Comparison of ENCODE assay signal across 25 cellular contexts in genomic region chr2:39188958-39189499, GRCh38. TPM values are rescaled to one million over a fixed set of nuclear protein-coding genes. Genes with fewer than 3 reads are reported as not detected.
A peak's percentile ranks its signal among the peaks of the same experiment; 100 is the strongest.
DNase-seq lines count a peak whose midpoint lies in the region; FAIRE-seq and TF ChIP-seq lines count a peak whose summit lies in the region.
"Had no signal": no experiment of that assay in that cellular context is flagged by ENCODE, and none has a peak within 500 bp of the region (broad histone marks: within the 10 kb centered on the region; RNA-seq: fewer than 3 reads in every experiment).

No MANE protein-coding gene starts in this region.

- CTCF ChIA-PET in activated CD4-positive, alpha-beta memory T cell treated with anti-CD3 and anti-CD28 coated beads for 36 hours (lab: Charles Lee): interaction anchor here (1.0 to 1.1 kb wide), 2 partner anchors 39 to 40 kb away, joined by 3 to 5 read pairs; no protein-coding TSS in a partner anchor
- CTCF ChIA-PET in activated CD4-positive, alpha-beta memory T cell treated with anti-CD3 and anti-CD28 coated beads, Interleukin-2, amount 10 ng/mL, durations not matched to agents 7 days and 5 days (lab: Charles Lee): interaction anchor here (0.8 to 1.6 kb wide), 3 partner anchors 20 to 59 kb away, joined by 3 to 7 read pairs (median 4); no protein-coding TSS in a partner anchor
- CTCF ChIA-PET in endothelial cell of umbilical vein (lab: Charles Lee): interaction anchor here (0.6 to 1.1 kb wide), 3 partner anchors 20 to 241 kb away, joined by 3 to 4 read pairs (median 4); no protein-coding TSS in a partner anchor

- H3K36me3 Mint-ChIP-seq in activated CD4-positive, alpha-beta memory T cell treated with anti-CD3 and anti-CD28 coated beads for 36 hours: no peaks in the 10 kb centered on the region
- H3K36me3 Mint-ChIP-seq in activated CD4-positive, alpha-beta memory T cell treated with anti-CD3 and anti-CD28 coated beads, Interleukin-2, amount 10 ng/mL, durations not matched to agents 7 days and 5 days (ENCODE audit: low read depth): peaks cover 4% of the 10 kb centered on the region
- no peaks in the 10 kb centered on the region for H3K36me3 Mint-ChIP-seq in chondrocyte (ENCODE audit: low read depth)
- no peaks in the 10 kb centered on the region for H3K36me3 Mint-ChIP-seq in mesothelial cell of epicardium

- no peak overlapping the region for H3K4me3 Mint-ChIP-seq in activated CD4-positive, alpha-beta memory T cell treated with anti-CD3 and anti-CD28 coated beads for 36 hours
- no peak overlapping the region for H3K4me3 Mint-ChIP-seq in activated CD4-positive, alpha-beta memory T cell treated with anti-CD3 and anti-CD28 coated beads, Interleukin-2, amount 10 ng/mL, durations not matched to agents 7 days and 5 days
- H3K4me3 Mint-ChIP-seq in chondrocyte (ENCODE audit: unreplicated experiment): no peak overlapping the region
- no peak overlapping the region for H3K4me3 Mint-ChIP-seq in mesothelial cell of epicardium
- H3K4me3 Mint-ChIP-seq: CD4-positive, alpha-beta T cell had no signal

- no peaks in the 10 kb centered on the region for H3K4me1 ChIP-seq in GM23248 (ENCODE audit: insufficient read depth)
- no peaks in the 10 kb centered on the region for H3K4me1 ChIP-seq in endothelial cell of umbilical vein (ENCODE audit: control insufficient read depth, extremely low read depth, insufficient read depth, low read length)
- H3K4me1 ChIP-seq: Caco-2 had no signal

- H2AFZ ChIP-seq in GM23248: no peak overlapping the region
- H2AFZ ChIP-seq in endothelial cell of umbilical vein (ENCODE audit: low read depth, low read length): no peak overlapping the region

- no peak overlapping the region for H3K4me2 ChIP-seq in GM23248 (ENCODE audit: unreplicated experiment)
- H3K4me2 ChIP-seq in endothelial cell of umbilical vein (ENCODE audit: insufficient read depth, low read length): no peak overlapping the region

- TF ChIP-seq CTCF in endothelial cell of umbilical vein (IDR thresholded peaks at IDR 0.05; ENCODE audit: extremely low read depth in 1 of 2, insufficient read depth in 1 of 2, low read depth in 1 of 2, low read length in 2 of 2) (no peak), chondrocyte (IDR thresholded peaks at IDR 0.05) (no peak), mesothelial cell of epicardium (IDR thresholded peaks at IDR 0.05; ENCODE audit: unreplicated experiment) (no peak)

- peak; percentile 24 for FAIRE-seq in endothelial cell of umbilical vein (lab: Jason Lieb, UNC)
- FAIRE-seq: A204.1, GM12878, GM19239 had no signal

- no peaks in the 10 kb centered on the region for H3F3A ChIP-seq in GM23248 (ENCODE audit: insufficient read depth)

- intact Hi-C loops in activated CD4-positive, alpha-beta memory T cell treated with anti-CD3 and anti-CD28 coated beads for 36 hours (cut with micrococcal nuclease): no loop called here
- intact Hi-C loops in endothelial cell of umbilical vein (cut with micrococcal nuclease): no loop called here

- DNase-seq in activated CD4-positive, alpha-beta memory T cell treated with anti-CD3 and anti-CD28 coated beads for 36 hours: peak; percentile 14
- DNase-seq in activated CD4-positive, alpha-beta memory T cell treated with anti-CD3 and anti-CD28 coated beads, Interleukin-2, amount 10 ng/mL, durations not matched to agents 7 days and 5 days: no peak
- DNase-seq in GM23248: peak; percentile 1
- no peak for DNase-seq in endothelial cell of umbilical vein (ENCODE audit: low read depth, low spot score)
- no peak for DNase-seq in chondrocyte (ENCODE audit: low spot score)
- no peak for DNase-seq in amniotic stem cell (lab: John Stamatoyannopoulos, UW)
- no peak for DNase-seq in mesothelial cell of epicardium (ENCODE audit: low spot score in 2 of 2, unreplicated experiment in 2 of 2)
- DNase-seq: Caco-2; CD4-positive, alpha-beta T cell; DMS153; GF-D8; GOT3; KG1; MV-4-11; NCI-H187; NCI-H2107; NCI-H510A treated with DMSO at 0.1 percent for 48 hours; NCI-H82; PC-3 had no signal

- H3K9ac ChIP-seq in GM23248: no peak overlapping the region
- H3K9ac ChIP-seq in endothelial cell of umbilical vein (replicated peaks; ENCODE audit: extremely low read depth, insufficient read depth, low read length): no peak overlapping the region

- no peaks in the 10 kb centered on the region for H3K27me3 Mint-ChIP-seq in activated CD4-positive, alpha-beta memory T cell treated with anti-CD3 and anti-CD28 coated beads for 36 hours
- H3K27me3 Mint-ChIP-seq in activated CD4-positive, alpha-beta memory T cell treated with anti-CD3 and anti-CD28 coated beads, Interleukin-2, amount 10 ng/mL, durations not matched to agents 7 days and 5 days: no peaks in the 10 kb centered on the region
- H3K27me3 Mint-ChIP-seq in chondrocyte (ENCODE audit: low read depth) (no peaks in the 10 kb centered on the region), mesothelial cell of epicardium (ENCODE audit: low read depth) (no peaks in the 10 kb centered on the region)
- H3K27me3 Mint-ChIP-seq: CD4-positive, alpha-beta T cell had no signal

- WGBS in GM23248 (ENCODE audit: low coverage in 1 of 2, low lambda C conversion rate in 2 of 2, missing lambda C conversion rate in 2 of 2), 2 experiments: 58 to 67% methylated on average over 4 of the region's 4 CpGs

- H3K27me3 ChIP-seq in GM23248 (replicated peaks; ENCODE audit: insufficient read depth): no peaks in the 10 kb centered on the region
- no peaks in the 10 kb centered on the region for H3K27me3 ChIP-seq in endothelial cell of umbilical vein (ENCODE audit: control insufficient read depth in 2 of 2, insufficient read depth in 2 of 2, low read length in 2 of 2)

- H3K9me1 ChIP-seq in endothelial cell of umbilical vein (replicated peaks; ENCODE audit: control insufficient read depth, extremely low read depth, insufficient read depth, low read length): no peaks in the 10 kb centered on the region

- POLR2A ChIA-PET in activated CD4-positive, alpha-beta memory T cell treated with anti-CD3 and anti-CD28 coated beads for 36 hours (lab: Charles Lee): no interaction called here
- POLR2A ChIA-PET in activated CD4-positive, alpha-beta memory T cell treated with anti-CD3 and anti-CD28 coated beads, Interleukin-2, amount 10 ng/mL, durations not matched to agents 7 days and 5 days (lab: Charles Lee): interaction anchor here (0.7 to 1.7 kb wide), 6 partner anchors 27 to 68 kb away, joined by 3 to 10 read pairs (median 4); partner anchors contain the start of gene SOS1
- POLR2A ChIA-PET in endothelial cell of umbilical vein (lab: Charles Lee): no interaction called here

- no TSS peak for BruUV-seq in endothelial cell of umbilical vein (replicated peaks; lab: Mats Ljungman, UMichigan)

- H3K27ac ChIP-seq in GM23248: no peak overlapping the region
- H3K27ac ChIP-seq in endothelial cell of umbilical vein (ENCODE audit: insufficient read depth, low read depth, low read length): no peak overlapping the region
- H3K27ac ChIP-seq: RWPE1 had no signal

- H3K27ac Mint-ChIP-seq in activated CD4-positive, alpha-beta memory T cell treated with anti-CD3 and anti-CD28 coated beads for 36 hours: no peak overlapping the region
- no peak overlapping the region for H3K27ac Mint-ChIP-seq in activated CD4-positive, alpha-beta memory T cell treated with anti-CD3 and anti-CD28 coated beads, Interleukin-2, amount 10 ng/mL, durations not matched to agents 7 days and 5 days
- H3K27ac Mint-ChIP-seq in chondrocyte (ENCODE audit: unreplicated experiment) (no peak overlapping the region), mesothelial cell of epicardium (no peak overlapping the region)
- H3K27ac Mint-ChIP-seq: CD4-positive, alpha-beta T cell had no signal

- no peaks in the 10 kb centered on the region for H3K9me3 ChIP-seq in GM23248 (ENCODE audit: low read depth)
- H3K9me3 ChIP-seq in endothelial cell of umbilical vein (replicated peaks; ENCODE audit: control insufficient read depth, insufficient read depth, low read length): no peaks in the 10 kb centered on the region
- H3K9me3 ChIP-seq: Caco-2 had no signal

- H3K9me3 Mint-ChIP-seq in activated CD4-positive, alpha-beta memory T cell treated with anti-CD3 and anti-CD28 coated beads for 36 hours: no peaks in the 10 kb centered on the region
- H3K9me3 Mint-ChIP-seq in activated CD4-positive, alpha-beta memory T cell treated with anti-CD3 and anti-CD28 coated beads, Interleukin-2, amount 10 ng/mL, durations not matched to agents 7 days and 5 days: peaks cover 6% of the 10 kb centered on the region
- H3K9me3 Mint-ChIP-seq in chondrocyte (ENCODE audit: low read depth) (no peaks in the 10 kb centered on the region), mesothelial cell of epicardium (no peaks in the 10 kb centered on the region)
- H3K9me3 Mint-ChIP-seq: CD4-positive, alpha-beta T cell had no signal

- dilution Hi-C loops in endothelial cell of umbilical vein (cut with MboI; ENCODE audit: extremely low pct_ligation_motif_present, low sequenced_read_pairs): no loop called here

- H3K79me2 ChIP-seq in GM23248 (ENCODE audit: insufficient read depth): no peaks in the 10 kb centered on the region
- no peaks in the 10 kb centered on the region for H3K79me2 ChIP-seq in endothelial cell of umbilical vein (ENCODE audit: control insufficient read depth, insufficient read depth, low read length)

- H3K4me3 ChIP-seq in GM23248 (no peak overlapping the region), endothelial cell of umbilical vein (replicated peaks in 1 of 3; ENCODE audit: insufficient read depth in 1 of 3, low read depth in 1 of 3, low read length in 3 of 3) (no peak overlapping the region)
- H3K4me3 ChIP-seq: GM12878 had no signal

- no peaks in the 10 kb centered on the region for H3K9me2 ChIP-seq in GM23248 (ENCODE audit: insufficient read depth)

- H3K36me3 ChIP-seq in GM23248 (ENCODE audit: low read depth) (no peaks in the 10 kb centered on the region), endothelial cell of umbilical vein (ENCODE audit: control insufficient read depth in 2 of 2, extremely low read depth in 1 of 2, insufficient read depth in 2 of 2, low read length in 2 of 2) (no peaks in the 10 kb centered on the region)

- TF ChIP-seq POLR2A in endothelial cell of umbilical vein (IDR thresholded peaks at IDR 0.05; ENCODE audit: low read depth, low read length): no peak

- in situ Hi-C loops in GM23248 (cut with MboI): no loop called here

- H4K20me1 ChIP-seq in GM23248 (ENCODE audit: insufficient read depth) (no peaks in the 10 kb centered on the region), endothelial cell of umbilical vein (replicated peaks; ENCODE audit: control insufficient read depth, extremely low read depth, insufficient read depth, low read length) (no peaks in the 10 kb centered on the region)

- H3K4me1 Mint-ChIP-seq in activated CD4-positive, alpha-beta memory T cell treated with anti-CD3 and anti-CD28 coated beads for 36 hours (ENCODE audit: low read depth): peaks cover 2% of the 10 kb centered on the region
- peaks cover 11% of the 10 kb centered on the region for H3K4me1 Mint-ChIP-seq in activated CD4-positive, alpha-beta memory T cell treated with anti-CD3 and anti-CD28 coated beads, Interleukin-2, amount 10 ng/mL, durations not matched to agents 7 days and 5 days
- H3K4me1 Mint-ChIP-seq in chondrocyte (ENCODE audit: low read depth): no peaks in the 10 kb centered on the region
- peaks cover 1% of the 10 kb centered on the region for H3K4me1 Mint-ChIP-seq in mesothelial cell of epicardium

RNA-seq across cellular contexts. Expression of gene CDKL4, which starts 54.7 kb away (rescaled TPM):
- total RNA-seq in activated CD4-positive, alpha-beta memory T cell treated with anti-CD3 and anti-CD28 coated beads for 36 hours: under 1 TPM; 0.14 to 0.22 TPM
- under 1 TPM in 1 of 2 experiments, not detected in 1; 0.25 TPM for total RNA-seq in activated CD4-positive, alpha-beta memory T cell treated with anti-CD3 and anti-CD28 coated beads, Interleukin-2, amount 10 ng/mL, durations not matched to agents 7 days and 5 days
- 0.22 TPM in 1 of 2 replicates, not detected in the other for total RNA-seq in GM23248 (2014; rRNA removed; shearing (Covaris generic))
- polyA plus RNA-seq in GM23248 (2016; fragmentation: Nextera tagmentation; extraction: Ambion mirVana) (0.61 TPM in 1 of 2 replicates, not detected in the other), endothelial cell of umbilical vein (0.17 TPM in 1 of 2 replicates, not detected in the other)
- polyA plus RNA-seq in PFSK-1 (2012; ENCODE audit: insufficient read length, low read depth): not detected
- total RNA-seq in endothelial cell of umbilical vein (0.75 and 1.2 TPM in 2 replicates), chondrocyte (0.20 to 1.1 TPM (median 0.87 TPM) in 3 replicates), mesothelial cell of epicardium (0.60 to 1.5 TPM (median 1.0 TPM) in 3 replicates)
- 0.07 TPM in 1 of 2 replicates, not detected in the other for polyA plus RNA-seq in endothelial cell of umbilical vein (2011; cell fraction: cytosol; rRNA removed)
- polyA plus RNA-seq in endothelial cell of umbilical vein (2011; cell fraction: nucleus; rRNA removed): 0.42 and 0.56 TPM in 2 replicates
- polyA plus RNA-seq in endothelial cell of umbilical vein (2012): not detected in 2 replicates
- polyA minus RNA-seq in endothelial cell of umbilical vein: 0.25 TPM in 1 of 2 replicates, not detected in the other
- not detected for polyA minus RNA-seq in endothelial cell of umbilical vein (2011; cell fraction: cytosol; rRNA and poly(A)+ RNA removed)
- polyA minus RNA-seq in endothelial cell of umbilical vein (2011; cell fraction: nucleus; rRNA and poly(A)+ RNA removed): 0.63 and 0.87 TPM in 2 replicates
- total RNA-seq: GM12878 had no signal
- polyA plus RNA-seq: BJ, GM12878 had no signal

Comparison
In these comparisons a context has a peak if more than half of its experiments do, and no peak if none do; other contexts are left out.
1. DNase-seq: peak in activated CD4-positive, alpha-beta memory T cell treated with anti-CD3 and anti-CD28 coated beads for 36 hours (single experiment) and GM23248 (single experiment); none in activated CD4-positive, alpha-beta memory T cell treated with anti-CD3 and anti-CD28 coated beads, Interleukin-2, amount 10 ng/mL, durations not matched to agents 7 days and 5 days (single experiment), endothelial cell of umbilical vein (single experiment), chondrocyte (single experiment), amniotic stem cell (single experiment) and mesothelial cell of epicardium (0 of 2).